ENCODE assay signal across 12 cellular contexts in the genomic region with DNA sequence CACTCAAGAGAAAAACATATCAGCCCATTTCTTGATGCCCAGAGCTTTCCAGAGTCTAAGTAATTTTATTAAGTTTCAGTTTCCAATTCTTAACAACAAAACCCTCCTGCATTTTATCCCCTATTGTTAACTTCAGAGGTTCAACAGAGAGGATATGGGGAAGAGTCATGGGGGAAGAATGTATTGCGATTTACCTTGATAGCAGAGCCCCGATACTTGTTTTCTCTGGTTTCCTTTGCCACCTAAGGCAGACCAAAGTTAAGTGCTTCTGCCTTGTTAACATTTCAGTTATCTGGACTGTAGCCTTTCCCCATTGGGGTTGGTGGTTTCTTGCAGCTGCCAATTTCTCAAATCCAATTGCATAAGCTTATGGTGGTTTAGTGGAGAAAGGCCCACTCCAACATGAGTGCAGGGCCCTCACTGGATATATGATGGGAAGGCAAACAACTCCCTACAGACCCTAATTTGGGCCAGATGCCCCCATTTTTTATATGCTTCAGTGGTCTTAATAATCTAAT.
DNase-seq lines count a peak whose midpoint lies in the region; FAIRE-seq and TF ChIP-seq lines count a peak whose summit lies in the region.
"Had no signal": no experiment of that assay in that cellular context is flagged by ENCODE, and none has a peak within 500 bp of the region (broad histone marks: within the 10 kb centered on the region; RNA-seq: fewer than 3 reads in every experiment).

No MANE protein-coding gene starts in this region.

- H3K36me3 Mint-ChIP-seq in HFFc6 (ENCODE audit: low read depth) (peaks cover 75% of the 10 kb centered on the region), immature natural killer cell (peaks cover 25 to 53% (median 33%) of the 10 kb centered on the region in 3 donors)

- peaks cover 56% of the 10 kb centered on the region for H3K4me1 Mint-ChIP-seq in HFFc6 (ENCODE audit: low read depth)
- H3K4me1 Mint-ChIP-seq in immature natural killer cell = peaks cover 10 to 20% of the 10 kb centered on the region in 2 donors

- FAIRE-seq in urothelium cell line (lab: Jason Lieb, UNC) = no peak

- DNase-seq in AML-193 (lab: John Stamatoyannopoulos, UW) (peak; percentile 62 to 75), HFFc6 (no peak), SKM-1 treated with dmso at 0.1 percent for 144 hours (lab: John Stamatoyannopoulos, UW; ENCODE audit: unreplicated experiment) (peak; percentile 47), immature natural killer cell (no peak), NCI-H2029 (lab: John Stamatoyannopoulos, UW) (no peak), urothelium cell line (ENCODE audit: low spot score) (no peak), activated gamma-delta T cell (lab: John Stamatoyannopoulos, UW) (no peak)
- DNase-seq in activated effector memory CD4-positive, alpha-beta T cell treated with Interleukin-2 at 50 U/mL for 16 hours = no peak
- DNase-seq: DMS79 treated with DMSO at 0.1 percent for 48 hours; kidney glomerular epithelial cell; NCI-H1694; stimulated activated CD4-positive, alpha-beta T cell treated with anti-CD3 and anti-CD28 coated beads, Interleukin-1b, Interleukin-23, amount 100 ng/mL, for 48 hours had no signal

- no peaks in the 10 kb centered on the region for H3K9me3 Mint-ChIP-seq in HFFc6
- H3K9me3 Mint-ChIP-seq in immature natural killer cell = no peaks in the 10 kb centered on the region

- no peak overlapping the region for H3K4me3 Mint-ChIP-seq in HFFc6
- H3K4me3 Mint-ChIP-seq in immature natural killer cell = no peak overlapping the region

- H3K27ac Mint-ChIP-seq in HFFc6 (peak overlapping the region; percentile 60), immature natural killer cell (peak overlapping the region; percentile 9 to 66 (median 20))

- H3K27me3 Mint-ChIP-seq in HFFc6 (ENCODE audit: insufficient read depth) (no peaks in the 10 kb centered on the region; the same call in 1 of the 2 replicates), immature natural killer cell (ENCODE audit: low read depth in 3 of 3) (no peaks in the 10 kb centered on the region)

- no peak for TF ChIP-seq CTCF in HFFc6 (IDR thresholded peaks at IDR 0.05)

Comparison
In these comparisons a context has a peak if more than half of its experiments do, and no peak if none do; other contexts are left out.
1. DNase-seq: peak in AML-193 (2 of 2) and SKM-1 treated with dmso at 0.1 percent for 144 hours (single experiment); none in HFFc6 (single experiment), immature natural killer cell (0 of 3), NCI-H2029 (single experiment), urothelium cell line (single experiment), activated effector memory CD4-positive, alpha-beta T cell treated with Interleukin-2 at 50 U/mL for 16 hours (single experiment) and activated gamma-delta T cell (single experiment).